Comparison of ENCODE assay signal across 2 cellular contexts in the genomic region with DNA sequence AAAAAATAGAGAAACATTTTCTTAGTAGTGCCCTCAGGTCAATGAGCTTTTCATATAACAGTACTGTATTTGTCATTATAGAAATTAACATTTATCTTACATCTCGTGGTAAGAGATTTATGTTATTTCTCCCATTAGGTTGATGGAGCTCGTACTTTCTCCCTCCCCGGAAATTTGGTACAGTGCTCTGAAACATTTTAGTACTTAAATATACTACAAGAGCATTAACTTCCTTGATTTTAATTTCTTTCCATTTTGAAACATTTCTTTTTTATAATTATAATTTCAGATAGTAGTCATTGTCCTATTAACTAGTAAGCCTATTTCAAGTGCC.
TF ChIP-seq lines count a peak whose summit lies in the region.

No MANE protein-coding gene starts in this region.

TF ChIP-seq in SK-N-SH, 30 proteins besides CTCF, POLR2A, EP300 and RAD21 (continued from another document):
- TF ChIP-seq, protein P1, sequence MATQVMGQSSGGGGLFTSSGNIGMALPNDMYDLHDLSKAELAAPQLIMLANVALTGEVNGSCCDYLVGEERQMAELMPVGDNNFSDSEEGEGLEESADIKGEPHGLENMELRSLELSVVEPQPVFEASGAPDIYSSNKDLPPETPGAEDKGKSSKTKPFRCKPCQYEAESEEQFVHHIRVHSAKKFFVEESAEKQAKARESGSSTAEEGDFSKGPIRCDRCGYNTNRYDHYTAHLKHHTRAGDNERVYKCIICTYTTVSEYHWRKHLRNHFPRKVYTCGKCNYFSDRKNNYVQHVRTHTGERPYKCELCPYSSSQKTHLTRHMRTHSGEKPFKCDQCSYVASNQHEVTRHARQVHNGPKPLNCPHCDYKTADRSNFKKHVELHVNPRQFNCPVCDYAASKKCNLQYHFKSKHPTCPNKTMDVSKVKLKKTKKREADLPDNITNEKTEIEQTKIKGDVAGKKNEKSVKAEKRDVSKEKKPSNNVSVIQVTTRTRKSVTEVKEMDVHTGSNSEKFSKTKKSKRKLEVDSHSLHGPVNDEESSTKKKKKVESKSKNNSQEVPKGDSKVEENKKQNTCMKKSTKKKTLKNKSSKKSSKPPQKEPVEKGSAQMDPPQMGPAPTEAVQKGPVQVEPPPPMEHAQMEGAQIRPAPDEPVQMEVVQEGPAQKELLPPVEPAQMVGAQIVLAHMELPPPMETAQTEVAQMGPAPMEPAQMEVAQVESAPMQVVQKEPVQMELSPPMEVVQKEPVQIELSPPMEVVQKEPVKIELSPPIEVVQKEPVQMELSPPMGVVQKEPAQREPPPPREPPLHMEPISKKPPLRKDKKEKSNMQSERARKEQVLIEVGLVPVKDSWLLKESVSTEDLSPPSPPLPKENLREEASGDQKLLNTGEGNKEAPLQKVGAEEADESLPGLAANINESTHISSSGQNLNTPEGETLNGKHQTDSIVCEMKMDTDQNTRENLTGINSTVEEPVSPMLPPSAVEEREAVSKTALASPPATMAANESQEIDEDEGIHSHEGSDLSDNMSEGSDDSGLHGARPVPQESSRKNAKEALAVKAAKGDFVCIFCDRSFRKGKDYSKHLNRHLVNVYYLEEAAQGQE (IDR thresholded peaks at IDR 0.05; ENCODE audit: low read depth, low read length): no peak
TF ChIP-seq in SK-N-SH: peak in this region for 0.

TF ChIP-seq in SK-N-SH treated with all-trans-retinoic acid at 6 μM for 48 hours, 23 proteins besides CTCF, POLR2A, EP300 and RAD21 (continued from another document):
- TF ChIP-seq, protein P2, sequence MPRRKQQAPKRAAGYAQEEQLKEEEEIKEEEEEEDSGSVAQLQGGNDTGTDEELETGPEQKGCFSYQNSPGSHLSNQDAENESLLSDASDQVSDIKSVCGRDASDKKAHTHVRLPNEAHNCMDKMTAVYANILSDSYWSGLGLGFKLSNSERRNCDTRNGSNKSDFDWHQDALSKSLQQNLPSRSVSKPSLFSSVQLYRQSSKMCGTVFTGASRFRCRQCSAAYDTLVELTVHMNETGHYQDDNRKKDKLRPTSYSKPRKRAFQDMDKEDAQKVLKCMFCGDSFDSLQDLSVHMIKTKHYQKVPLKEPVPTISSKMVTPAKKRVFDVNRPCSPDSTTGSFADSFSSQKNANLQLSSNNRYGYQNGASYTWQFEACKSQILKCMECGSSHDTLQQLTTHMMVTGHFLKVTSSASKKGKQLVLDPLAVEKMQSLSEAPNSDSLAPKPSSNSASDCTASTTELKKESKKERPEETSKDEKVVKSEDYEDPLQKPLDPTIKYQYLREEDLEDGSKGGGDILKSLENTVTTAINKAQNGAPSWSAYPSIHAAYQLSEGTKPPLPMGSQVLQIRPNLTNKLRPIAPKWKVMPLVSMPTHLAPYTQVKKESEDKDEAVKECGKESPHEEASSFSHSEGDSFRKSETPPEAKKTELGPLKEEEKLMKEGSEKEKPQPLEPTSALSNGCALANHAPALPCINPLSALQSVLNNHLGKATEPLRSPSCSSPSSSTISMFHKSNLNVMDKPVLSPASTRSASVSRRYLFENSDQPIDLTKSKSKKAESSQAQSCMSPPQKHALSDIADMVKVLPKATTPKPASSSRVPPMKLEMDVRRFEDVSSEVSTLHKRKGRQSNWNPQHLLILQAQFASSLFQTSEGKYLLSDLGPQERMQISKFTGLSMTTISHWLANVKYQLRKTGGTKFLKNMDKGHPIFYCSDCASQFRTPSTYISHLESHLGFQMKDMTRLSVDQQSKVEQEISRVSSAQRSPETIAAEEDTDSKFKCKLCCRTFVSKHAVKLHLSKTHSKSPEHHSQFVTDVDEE (CRISPR knock-in tag; IDR thresholded peaks at IDR 0.05): no peak
- TF ChIP-seq, protein P3, sequence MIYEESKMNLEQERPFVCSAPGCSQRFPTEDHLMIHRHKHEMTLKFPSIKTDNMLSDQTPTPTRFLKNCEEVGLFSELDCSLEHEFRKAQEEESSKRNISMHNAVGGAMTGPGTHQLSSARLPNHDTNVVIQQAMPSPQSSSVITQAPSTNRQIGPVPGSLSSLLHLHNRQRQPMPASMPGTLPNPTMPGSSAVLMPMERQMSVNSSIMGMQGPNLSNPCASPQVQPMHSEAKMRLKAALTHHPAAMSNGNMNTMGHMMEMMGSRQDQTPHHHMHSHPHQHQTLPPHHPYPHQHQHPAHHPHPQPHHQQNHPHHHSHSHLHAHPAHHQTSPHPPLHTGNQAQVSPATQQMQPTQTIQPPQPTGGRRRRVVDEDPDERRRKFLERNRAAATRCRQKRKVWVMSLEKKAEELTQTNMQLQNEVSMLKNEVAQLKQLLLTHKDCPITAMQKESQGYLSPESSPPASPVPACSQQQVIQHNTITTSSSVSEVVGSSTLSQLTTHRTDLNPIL (CRISPR knock-in tag; IDR thresholded peaks at IDR 0.05; ENCODE audit: low read depth): no peak
- TF ChIP-seq, protein P4, sequence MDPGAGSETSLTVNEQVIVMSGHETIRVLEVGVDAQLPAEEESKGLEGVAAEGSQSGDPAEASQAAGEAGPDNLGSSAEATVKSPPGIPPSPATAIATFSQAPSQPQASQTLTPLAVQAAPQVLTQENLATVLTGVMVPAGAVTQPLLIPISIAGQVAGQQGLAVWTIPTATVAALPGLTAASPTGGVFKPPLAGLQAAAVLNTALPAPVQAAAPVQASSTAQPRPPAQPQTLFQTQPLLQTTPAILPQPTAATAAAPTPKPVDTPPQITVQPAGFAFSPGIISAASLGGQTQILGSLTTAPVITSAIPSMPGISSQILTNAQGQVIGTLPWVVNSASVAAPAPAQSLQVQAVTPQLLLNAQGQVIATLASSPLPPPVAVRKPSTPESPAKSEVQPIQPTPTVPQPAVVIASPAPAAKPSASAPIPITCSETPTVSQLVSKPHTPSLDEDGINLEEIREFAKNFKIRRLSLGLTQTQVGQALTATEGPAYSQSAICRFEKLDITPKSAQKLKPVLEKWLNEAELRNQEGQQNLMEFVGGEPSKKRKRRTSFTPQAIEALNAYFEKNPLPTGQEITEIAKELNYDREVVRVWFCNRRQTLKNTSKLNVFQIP (CRISPR knock-in tag; IDR thresholded peaks at IDR 0.05; ENCODE audit: borderline replicate concordance, low read depth): no peak
- TF ChIP-seq TOX (CRISPR knock-in tag; IDR thresholded peaks at IDR 0.05; ENCODE audit: borderline replicate concordance) (no peak), PPARA (CRISPR knock-in tag; IDR thresholded peaks at IDR 0.05; ENCODE audit: borderline replicate concordance) (no peak), TCF4 (CRISPR knock-in tag; IDR thresholded peaks at IDR 0.05; ENCODE audit: borderline replicate concordance) (no peak)
- TF ChIP-seq, protein P5, sequence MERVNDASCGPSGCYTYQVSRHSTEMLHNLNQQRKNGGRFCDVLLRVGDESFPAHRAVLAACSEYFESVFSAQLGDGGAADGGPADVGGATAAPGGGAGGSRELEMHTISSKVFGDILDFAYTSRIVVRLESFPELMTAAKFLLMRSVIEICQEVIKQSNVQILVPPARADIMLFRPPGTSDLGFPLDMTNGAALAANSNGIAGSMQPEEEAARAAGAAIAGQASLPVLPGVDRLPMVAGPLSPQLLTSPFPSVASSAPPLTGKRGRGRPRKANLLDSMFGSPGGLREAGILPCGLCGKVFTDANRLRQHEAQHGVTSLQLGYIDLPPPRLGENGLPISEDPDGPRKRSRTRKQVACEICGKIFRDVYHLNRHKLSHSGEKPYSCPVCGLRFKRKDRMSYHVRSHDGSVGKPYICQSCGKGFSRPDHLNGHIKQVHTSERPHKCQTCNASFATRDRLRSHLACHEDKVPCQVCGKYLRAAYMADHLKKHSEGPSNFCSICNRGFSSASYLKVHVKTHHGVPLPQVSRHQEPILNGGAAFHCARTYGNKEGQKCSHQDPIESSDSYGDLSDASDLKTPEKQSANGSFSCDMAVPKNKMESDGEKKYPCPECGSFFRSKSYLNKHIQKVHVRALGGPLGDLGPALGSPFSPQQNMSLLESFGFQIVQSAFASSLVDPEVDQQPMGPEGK (CRISPR knock-in tag; IDR thresholded peaks at IDR 0.05; ENCODE audit: borderline replicate concordance): no peak
